Comparison of ENCODE assay signal across 21 cellular contexts in the genomic region with DNA sequence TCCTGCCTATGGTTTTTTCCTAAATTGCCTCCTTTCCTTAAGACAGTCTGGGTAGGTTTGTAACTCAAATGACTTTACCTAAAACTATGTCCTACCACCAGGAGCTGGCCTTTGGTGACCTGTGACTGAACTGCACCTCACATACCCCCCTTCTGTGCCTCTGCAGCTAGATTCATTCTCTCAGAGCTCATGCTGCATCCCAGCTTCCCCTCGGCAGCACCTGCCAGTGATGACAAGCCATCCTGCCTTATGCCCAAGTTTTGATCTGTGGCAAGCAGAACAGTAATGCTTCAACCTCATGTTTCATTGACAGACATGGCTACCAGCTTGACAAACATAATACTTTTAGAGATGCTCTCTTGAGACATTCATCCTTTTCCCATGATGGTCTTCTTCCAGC.
A peak's percentile ranks its signal among the peaks of the same experiment; 100 is the strongest.
DNase-seq lines count a peak whose midpoint lies in the region; ATAC-seq and TF ChIP-seq lines count a peak whose summit lies in the region.
"Had no signal": no experiment of that assay in that cellular context is flagged by ENCODE, and none has a peak within 500 bp of the region (broad histone marks: within the 10 kb centered on the region; RNA-seq: fewer than 3 reads in every experiment).

No MANE protein-coding gene starts in this region.

- TF ChIP-seq POLR2A in IMR-90 (IDR thresholded peaks at IDR 0.05; ENCODE audit: low read depth, low read length): no peak

- no peak overlapping the region for H3K4me3 Mint-ChIP-seq in endodermal cell
- H3K4me3 Mint-ChIP-seq: B cell; CD4-positive, CD25-positive, alpha-beta regulatory T cell; CD8-positive, alpha-beta T cell had no signal

- POLR2A ChIA-PET in IMR-90 (lab: Charles Lee; ENCODE audit: unreplicated experiment): no interaction called here

- H3K14ac ChIP-seq in IMR-90 (replicated peaks; ENCODE audit: low read depth, low read length): no peak overlapping the region

- H3K27me3 Mint-ChIP-seq in endodermal cell (ENCODE audit: insufficient read depth): peaks cover 82% of the 10 kb centered on the region

- DNase-seq in Right ventricle myocardium inferior (ENCODE audit: missing footprints) (no peak), cardiac septum (ENCODE audit: low spot score) (no peak), IMR-90 (peak; percentile 12), left ventricle myocardium inferior (peak; percentile 69), kidney tubule cell (ENCODE audit: low spot score) (peak; percentile 20), mesenteric fat pad (ENCODE audit: low spot score) (no peak), RKO (ENCODE audit: low spot score) (no peak), endodermal cell (no peak)
- DNase-seq: Caco-2; CD4-positive, CD25-positive, alpha-beta regulatory T cell; CD8-positive, alpha-beta T cell; DMS153; DND-41; GDM1; H7; HCEC 1CT had no signal

- H3K9me3 ChIP-seq in IMR-90 (ENCODE audit: control insufficient read depth, insufficient read depth, low read length) (no peaks in the 10 kb centered on the region), left ventricle myocardium inferior (replicated peaks) (peaks cover 3% of the 10 kb centered on the region), endodermal cell (ENCODE audit: control insufficient read depth, low read length) (peaks cover 2% of the 10 kb centered on the region)
- H3K9me3 ChIP-seq: BLaER1, Caco-2 had no signal

- H3K56ac ChIP-seq in IMR-90 (ENCODE audit: extremely low read depth, insufficient read depth, low read length): no peak overlapping the region

- intact Hi-C loops in Right ventricle myocardium inferior (cut with DNase I): no loop called here
- intact Hi-C loops in cardiac septum (cut with DNase I): no loop called here
- intact Hi-C loops in IMR-90 (cut with micrococcal nuclease): no loop called here
- intact Hi-C loops in left ventricle myocardium inferior (cut with micrococcal nuclease): no loop called here

- peaks cover 2% of the 10 kb centered on the region for H3K4me1 ChIP-seq in IMR-90 (ENCODE audit: control insufficient read depth, insufficient read depth, low read length)
- peaks cover 28% of the 10 kb centered on the region for H3K4me1 ChIP-seq in left ventricle myocardium inferior
- no peaks in the 10 kb centered on the region for H3K4me1 ChIP-seq in endodermal cell (ENCODE audit: control insufficient read depth, insufficient read depth, low read length)
- H3K4me1 ChIP-seq: BLaER1 had no signal

- in situ Hi-C loops in IMR-90 (cut with MboI; ENCODE audit: low sequenced_read_pairs): no loop called here

- H3K27me3 ChIP-seq in IMR-90 (ENCODE audit: control insufficient read depth, insufficient read depth, low read length) (peaks cover 11% of the 10 kb centered on the region), left ventricle myocardium inferior (ENCODE audit: low read depth) (no peaks in the 10 kb centered on the region), endodermal cell (ENCODE audit: control insufficient read depth, insufficient read depth, low read length, poor library complexity, severe bottlenecking) (peaks cover 74% of the 10 kb centered on the region)
- H3K27me3 ChIP-seq: BLaER1 had no signal

- WGBS in IMR-90 (ENCODE audit: extremely low coverage in 2 of 2, insufficient read length in 1 of 2), 2 experiments: 100% methylated on average over 1 of the region's 1 CpG; no CpG with 5 or more reads in 1 of the 2 experiments
- WGBS in endodermal cell (ENCODE audit: insufficient coverage in 1 of 2, insufficient read length in 1 of 2), 2 experiments: 88 to 93% methylated on average over 1 of the region's 1 CpG

- no peak overlapping the region for H2BK5ac ChIP-seq in IMR-90 (ENCODE audit: low read depth, low read length, poor library complexity, severe bottlenecking)

- peaks cover 17% of the 10 kb centered on the region for H3K4me1 Mint-ChIP-seq in endodermal cell
- H3K4me1 Mint-ChIP-seq: B cell; CD4-positive, CD25-positive, alpha-beta regulatory T cell had no signal

- H3K4ac ChIP-seq in IMR-90 (ENCODE audit: low read depth, low read length): no peak overlapping the region

- H3K9ac ChIP-seq in IMR-90 (ENCODE audit: low read depth, low read length): no peak overlapping the region
- no peak overlapping the region for H3K9ac ChIP-seq in endodermal cell (ENCODE audit: extremely low read depth, low read length, poor library complexity, severe bottlenecking)
- H3K9ac ChIP-seq: BLaER1 had no signal

- no peaks in the 10 kb centered on the region for H4K20me1 ChIP-seq in IMR-90 (ENCODE audit: insufficient read depth, low read length)
- H4K20me1 ChIP-seq: BLaER1 had no signal

- H4K5ac ChIP-seq in IMR-90 (ENCODE audit: low read depth, low read length): no peak overlapping the region

- H3K79me1 ChIP-seq in IMR-90 (ENCODE audit: low read depth in 1 of 2, low read length in 2 of 2): no peaks in the 10 kb centered on the region

- no peak overlapping the region for H2AFZ ChIP-seq in IMR-90 (replicated peaks; ENCODE audit: low read length, poor library complexity)

- H4K91ac ChIP-seq in IMR-90 (ENCODE audit: insufficient read depth, low read depth, low read length): no peak overlapping the region

- H3K27ac ChIP-seq in IMR-90 (ENCODE audit: insufficient read depth, low read length) (no peak overlapping the region), left ventricle myocardium inferior (replicated peaks) (peak overlapping the region; percentile 65), endodermal cell (ENCODE audit: low read depth, low read length) (no peak overlapping the region)
- H3K27ac ChIP-seq: 22Rv1, BLaER1, C4-2B had no signal

- H2BK120ac ChIP-seq in IMR-90 (ENCODE audit: low read depth, low read length): no peak overlapping the region

- dilution Hi-C loops in IMR-90 (cut with HindIII; ENCODE audit: low sequenced_read_pairs, unreplicated experiment): no loop called here

- H3K36me3 ChIP-seq in IMR-90 (ENCODE audit: control insufficient read depth, insufficient read depth, low read length) (no peaks in the 10 kb centered on the region), left ventricle myocardium inferior (no peaks in the 10 kb centered on the region), endodermal cell (ENCODE audit: control insufficient read depth, insufficient read depth, low read length) (no peaks in the 10 kb centered on the region)
- H3K36me3 ChIP-seq: BLaER1 had no signal

- H3K23ac ChIP-seq in IMR-90 (ENCODE audit: low read depth, low read length): no peak overlapping the region

- CTCF ChIA-PET in IMR-90 (lab: Yijun Ruan, JAX): no interaction called here

- no TSS peak for BruUV-seq in IMR-90 (replicated peaks; lab: Mats Ljungman, UMichigan)

- no peak for TF ChIP-seq RAD21 in IMR-90 (IDR thresholded peaks at IDR 0.05; ENCODE audit: low read length)

- H2AK9ac ChIP-seq in IMR-90 (replicated peaks; ENCODE audit: low read depth, low read length, poor library complexity): no peak overlapping the region

- H2BK20ac ChIP-seq in IMR-90 (ENCODE audit: low read depth, low read length): no peak overlapping the region

- H2AK5ac ChIP-seq in IMR-90 (ENCODE audit: low read depth, low read length): no peak overlapping the region; the same call in 1 of the 2 replicates

- H3K4me3 ChIP-seq in IMR-90 (ENCODE audit: insufficient read depth, low read depth, low read length) (no peak overlapping the region), left ventricle myocardium inferior (no peak overlapping the region), endodermal cell (ENCODE audit: low read length) (no peak overlapping the region)
- H3K4me3 ChIP-seq: BLaER1, GM12878 had no signal

- no peaks in the 10 kb centered on the region for H3K9me1 ChIP-seq in IMR-90 (ENCODE audit: insufficient read depth, low read length)

- H3K18ac ChIP-seq in IMR-90 (ENCODE audit: low read depth, low read length): no peak overlapping the region

- no peak overlapping the region for H4K8ac ChIP-seq in IMR-90 (ENCODE audit: low read depth in 2 of 2, low read length in 2 of 2)

- 0 out of 3 replicates have a peak overlapping the region, but pooled peaks have one; percentile 28 for H2BK15ac ChIP-seq in IMR-90 (ENCODE audit: low read depth, low read length)

- H3K9me3 Mint-ChIP-seq in endodermal cell: no peaks in the 10 kb centered on the region
- H3K9me3 Mint-ChIP-seq: CD8-positive, alpha-beta T cell had no signal

- no peak overlapping the region for H3K4me2 ChIP-seq in IMR-90 (ENCODE audit: low read depth, low read length)
- H3K4me2 ChIP-seq: BLaER1 had no signal

- no peak overlapping the region for H3K27ac Mint-ChIP-seq in endodermal cell
- H3K27ac Mint-ChIP-seq: B cell; CD4-positive, CD25-positive, alpha-beta regulatory T cell; CD8-positive, alpha-beta T cell had no signal

- ATAC-seq in Right ventricle myocardium inferior: peak; percentile 84
- no peak for ATAC-seq in IMR-90 (ENCODE audit: low read depth)
- ATAC-seq: CD8-positive, alpha-beta T cell; GM12878 had no signal

- TF ChIP-seq CTCF in IMR-90 (conservative IDR thresholded peaks at IDR 0.05; ENCODE audit: low read depth, low read length) (no peak), left ventricle myocardium inferior (IDR thresholded peaks at IDR 0.05; ENCODE audit: borderline replicate concordance) (no peak), endodermal cell (conservative IDR thresholded peaks at IDR 0.05) (no peak)

- H3K36me3 Mint-ChIP-seq in endodermal cell (ENCODE audit: low read depth): no peaks in the 10 kb centered on the region
- H3K36me3 Mint-ChIP-seq: CD4-positive, CD25-positive, alpha-beta regulatory T cell; CD8-positive, alpha-beta T cell had no signal

TF ChIP-seq in IMR-90, 13 proteins besides CTCF, POLR2A, EP300 and RAD21 (continues in another document):
- TF ChIP-seq MXI1 (IDR thresholded peaks at IDR 0.05; ENCODE audit: borderline replicate concordance, low read depth, low read length) (no peak), SMC3 (IDR thresholded peaks at IDR 0.05; ENCODE audit: low read depth, low read length) (no peak), CEBPB (IDR thresholded peaks at IDR 0.05; ENCODE audit: low read depth, low read length) (no peak), FOS (IDR thresholded peaks at IDR 0.05; ENCODE audit: low read depth, low read length) (no peak)
- TF ChIP-seq, protein P1, sequence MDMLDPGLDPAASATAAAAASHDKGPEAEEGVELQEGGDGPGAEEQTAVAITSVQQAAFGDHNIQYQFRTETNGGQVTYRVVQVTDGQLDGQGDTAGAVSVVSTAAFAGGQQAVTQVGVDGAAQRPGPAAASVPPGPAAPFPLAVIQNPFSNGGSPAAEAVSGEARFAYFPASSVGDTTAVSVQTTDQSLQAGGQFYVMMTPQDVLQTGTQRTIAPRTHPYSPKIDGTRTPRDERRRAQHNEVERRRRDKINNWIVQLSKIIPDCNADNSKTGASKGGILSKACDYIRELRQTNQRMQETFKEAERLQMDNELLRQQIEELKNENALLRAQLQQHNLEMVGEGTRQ (IDR thresholded peaks at IDR 0.05; ENCODE audit: low read depth, low read length): no peak

Comparison
In these comparisons a context has a peak if more than half of its experiments do, and no peak if none do; other contexts are left out.
1. DNase-seq: peak in IMR-90 (single experiment), left ventricle myocardium inferior (single experiment) and kidney tubule cell (single experiment); none in Right ventricle myocardium inferior (single experiment), cardiac septum (single experiment), mesenteric fat pad (single experiment), RKO (single experiment) and endodermal cell (single experiment).